Comparison of ENCODE assay signal across 13 cellular contexts in genomic region chr14:34436118-34436905, GRCh38. TPM values are rescaled to one million over a fixed set of nuclear protein-coding genes. Genes with fewer than 3 reads are reported as not detected.
DNase-seq lines count a peak whose midpoint lies in the region; ATAC-seq and TF ChIP-seq lines count a peak whose summit lies in the region.
"Had no signal": no experiment of that assay in that cellular context is flagged by ENCODE, and none has a peak within 500 bp of the region (broad histone marks: within the 10 kb centered on the region; RNA-seq: fewer than 3 reads in every experiment).

No MANE protein-coding gene starts in this region.

- CTCF ChIA-PET in AG04450 (lab: Charles Lee) = interaction anchor here (0.6 to 1.6 kb wide), 2 partner anchors 72 to 113 kb away, joined by 3 to 7 read pairs; no protein-coding TSS in a partner anchor
- CTCF ChIA-PET in Calu3 (lab: Charles Lee) = interaction anchor here (0.6 to 1.3 kb wide), 4 partner anchors 16 to 72 kb away, joined by 3 to 9 read pairs (median 4); no protein-coding TSS in a partner anchor

- H2AFZ ChIP-seq in SU-DHL-6 (ENCODE audit: low read depth, low read length, severe bottlenecking) = no peak overlapping the region

- no peaks in the 10 kb centered on the region for H3K36me3 ChIP-seq in SU-DHL-6 (ENCODE audit: low read length)

- H3K4me1 Mint-ChIP-seq in Calu3 (ENCODE audit: low read depth, unreplicated experiment) = peaks cover 36% of the 10 kb centered on the region

- H3K4me3 ChIP-seq in AG04450 (ENCODE audit: low read depth, low read length) (no peak overlapping the region), SU-DHL-6 (ENCODE audit: insufficient read depth, low read length, poor library complexity, severe bottlenecking) (no peak overlapping the region), fibroblast of villous mesenchyme (ENCODE audit: low read depth, low read length) (no peak overlapping the region)

- intact Hi-C loops in Calu3 (cut with micrococcal nuclease; ENCODE audit: unreplicated experiment) = no loop called here

- H4K20me1 ChIP-seq in SU-DHL-6 (ENCODE audit: low read depth, low read length) = peaks cover 2% of the 10 kb centered on the region; the same call in 1 of the 2 replicates

- no peaks in the 10 kb centered on the region for H3K27me3 Mint-ChIP-seq in Calu3 (ENCODE audit: unreplicated experiment)
- H3K27me3 Mint-ChIP-seq: stimulated activated naive B cell treated with anti-CD40 and anti-IgM and Interleukin-4, amounts not matched to agents 10 μg/mL and 1 μg/mL and 100 μg/mL, for 72 hours had no signal

- H3K9me3 ChIP-seq in AG04450 (ENCODE audit: control insufficient read depth, insufficient read depth, low read length) = no peaks in the 10 kb centered on the region
- no peaks in the 10 kb centered on the region for H3K9me3 ChIP-seq in SU-DHL-6 (ENCODE audit: insufficient read depth, low read length)

- no peak overlapping the region for H3K4me2 ChIP-seq in SU-DHL-6 (ENCODE audit: low read depth, low read length, poor library complexity, severe bottlenecking)

- H3K27me3 ChIP-seq in AG04450 (ENCODE audit: control insufficient read depth, insufficient read depth, low read length) (no peaks in the 10 kb centered on the region), SU-DHL-6 (ENCODE audit: low read length) (no peaks in the 10 kb centered on the region)

- TF ChIP-seq POLR2A in erythroblast (IDR thresholded peaks at IDR 0.05; ENCODE audit: low read length) = no peak

- peaks cover 29% of the 10 kb centered on the region for H3K79me2 ChIP-seq in SU-DHL-6 (ENCODE audit: insufficient read depth, low read length)

- ATAC-seq in HG02885 (IDR thresholded peaks at IDR 0.05; ENCODE audit: poor library complexity, unreplicated experiment) = peak; percentile 56
- ATAC-seq in esophagus mucosa = no peak

- POLR2A ChIA-PET in AG04450 (lab: Yijun Ruan, JAX) = interaction anchor here (0.8 kb wide), 2 partner anchors 15 to 24 kb away, joined by 3 to 4 read pairs; no protein-coding TSS in a partner anchor

- H3K36me3 Mint-ChIP-seq in Calu3 (ENCODE audit: insufficient read depth, unreplicated experiment) = peaks cover 5% of the 10 kb centered on the region

- H3K9ac ChIP-seq in SU-DHL-6 (ENCODE audit: low read length) = no peak overlapping the region

- H3K27ac ChIP-seq in AG04450 (ENCODE audit: low read depth, low read length) (no peak overlapping the region), SU-DHL-6 (ENCODE audit: low read depth, low read length) (peak overlapping the region; percentile 16; the same call in 1 of the 2 replicates)

- TF ChIP-seq CTCF in AG04450 (IDR thresholded peaks at IDR 0.05; ENCODE audit: low read depth, low read length) (no peak), SU-DHL-6 (IDR thresholded peaks at IDR 0.05; ENCODE audit: insufficient read depth, low read length, poor library complexity, severe bottlenecking) (no peak), fibroblast of villous mesenchyme (IDR thresholded peaks at IDR 0.05; ENCODE audit: insufficient read depth, low read depth, low read length) (no peak), Calu3 (IDR thresholded peaks at IDR 0.05; ENCODE audit: unreplicated experiment) (no peak)

- no peak overlapping the region for H3K4me3 Mint-ChIP-seq in Calu3 (ENCODE audit: low read depth, unreplicated experiment)
- H3K4me3 Mint-ChIP-seq: neural crest cell; stimulated activated naive B cell treated with anti-CD40 and anti-IgM and Interleukin-4, amounts not matched to agents 10 μg/mL and 1 μg/mL and 100 μg/mL, for 72 hours had no signal

- H3K9me2 ChIP-seq in SU-DHL-6 (replicated peaks; ENCODE audit: insufficient read depth, low read length) = no peaks in the 10 kb centered on the region

- DNase-seq in AG04450 (ENCODE audit: low read depth, low spot score) = peak; percentile 30
- peak; percentile 88 for DNase-seq in fibroblast of villous mesenchyme (ENCODE audit: low read depth)
- DNase-seq in DMS153 treated with DMSO at 0.1 percent for 48 hours (lab: John Stamatoyannopoulos, UW; ENCODE audit: unreplicated experiment) = no peak
- DNase-seq in erythroblast (lab: John Stamatoyannopoulos, UW) = no peak
- DNase-seq in Calu3 = no peak
- DNase-seq: activated CD8-positive, alpha-beta memory T cell treated with anti-CD3 and anti-CD28 coated beads for 24 hours; NCI-H1092; NCI-H524 treated with DMSO at 0.1 percent for 48 hours; stimulated activated naive B cell treated with anti-CD40 and anti-IgM and Interleukin-4, amounts not matched to agents 10 μg/mL and 1 μg/mL and 100 μg/mL, for 72 hours had no signal

- BruUV-seq in Calu3 (replicated peaks; lab: Mats Ljungman, UMichigan) = no TSS peak

- no peaks in the 10 kb centered on the region for H3K9me3 Mint-ChIP-seq in Calu3 (ENCODE audit: low read depth, unreplicated experiment)
- H3K9me3 Mint-ChIP-seq: stimulated activated naive B cell treated with anti-CD40 and anti-IgM and Interleukin-4, amounts not matched to agents 10 μg/mL and 1 μg/mL and 100 μg/mL, for 72 hours had no signal

- no peaks in the 10 kb centered on the region for H3F3A ChIP-seq in SU-DHL-6 (ENCODE audit: insufficient read depth)

- H3K27ac Mint-ChIP-seq in Calu3 (ENCODE audit: unreplicated experiment) = no peak overlapping the region
- H3K27ac Mint-ChIP-seq: stimulated activated naive B cell treated with anti-CD40 and anti-IgM and Interleukin-4, amounts not matched to agents 10 μg/mL and 1 μg/mL and 100 μg/mL, for 72 hours had no signal

RNA-seq across cellular contexts. Expression of gene SPTSSA, which starts 25.7 kb away (rescaled TPM):
- 21.9 and 32.5 TPM in 2 replicates for polyA plus RNA-seq in AG04450 (2011; rRNA removed)
- polyA minus RNA-seq in AG04450 (2011; rRNA and poly(A)+ RNA removed) = 11.9 and 14.8 TPM in 2 replicates
- 12.2 and 18.6 TPM in 2 replicates for total RNA-seq in fibroblast of villous mesenchyme
- 22.0 and 22.4 TPM in 2 replicates for total RNA-seq in Calu3 (2022)
- total RNA-seq in esophagus mucosa = 18.5 TPM

Comparison
In these comparisons a context has a peak if more than half of its experiments do, and no peak if none do; other contexts are left out.
1. DNase-seq: peak in AG04450 (single experiment) and fibroblast of villous mesenchyme (single experiment); none in DMS153 treated with DMSO at 0.1 percent for 48 hours (single experiment), erythroblast (0 of 2) and Calu3 (single experiment).